Comparison of ENCODE assay signal across 1 cellular context in genomic region chr7:6261699-6262098, GRCh38.
A peak's percentile ranks its signal among the peaks of the same experiment; 100 is the strongest.
TF ChIP-seq lines count a peak whose summit lies in the region.

No MANE protein-coding gene starts in this region.

TF ChIP-seq in K562, 482 proteins besides CTCF, POLR2A, EP300 and RAD21 (continued from another document):
- peak; percentile 86 for TF ChIP-seq TFE3 (CRISPR knock-in tag; IDR thresholded peaks at IDR 0.05)
- TF ChIP-seq ZNF584 (CRISPR knock-in tag; IDR thresholded peaks at IDR 0.05; ENCODE audit: low read depth), result no peak
- no peak for TF ChIP-seq ZNF133 (CRISPR knock-in tag; IDR thresholded peaks at IDR 0.05)
TF ChIP-seq in K562: peak in this region for 1.
